Comparison of ENCODE assay signal across 9 cellular contexts in the genomic region with DNA sequence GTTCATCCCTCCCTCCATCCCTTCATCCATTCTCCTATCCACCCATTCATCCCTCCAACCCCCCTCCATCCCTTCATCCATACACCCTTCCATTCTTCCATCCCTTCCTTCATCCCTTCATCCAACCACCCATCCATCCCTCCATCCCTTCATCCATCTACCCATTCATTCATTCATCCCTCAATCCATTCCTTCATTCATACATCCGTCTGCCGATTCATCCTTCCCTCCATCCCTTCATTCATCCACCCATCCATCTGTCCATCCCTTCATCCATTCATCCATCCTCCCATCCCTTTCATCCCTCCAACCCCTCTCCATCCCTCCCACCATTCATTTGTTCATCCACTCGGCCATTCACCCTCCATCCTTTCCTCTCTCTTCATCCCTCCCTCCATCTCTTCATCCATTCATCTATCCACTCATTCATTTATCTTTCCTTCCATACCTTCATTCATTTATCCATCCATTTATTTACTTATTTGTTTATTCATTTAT.
"Had no signal": no experiment of that assay in that cellular context is flagged by ENCODE, and none has a peak within 500 bp of the region (broad histone marks: within the 10 kb centered on the region; RNA-seq: fewer than 3 reads in every experiment).

No MANE protein-coding gene starts in this region.

- H3K4me3 ChIP-seq: GM23248 had no signal

- H3K9ac ChIP-seq: GM23248, KMS-11 had no signal

- H3K4me2 ChIP-seq: KMS-11 had no signal

- FAIRE-seq: H54 had no signal

- H3K27ac ChIP-seq: GM23248, KMS-11 had no signal

- H2AFZ ChIP-seq: GM23248 had no signal

- DNase-seq: GM23248, GOT3, H9, HCEC 1CT, HFFc6, Karpas-422, KBM-7 had no signal
